Comparison of ENCODE assay signal across 12 cellular contexts in genomic region chr11:15816270-15816871, GRCh38.
A peak's percentile ranks its signal among the peaks of the same experiment; 100 is the strongest.
DNase-seq lines count a peak whose midpoint lies in the region; ATAC-seq and TF ChIP-seq lines count a peak whose summit lies in the region.
"Had no signal": no experiment of that assay in that cellular context is flagged by ENCODE, and none has a peak within 500 bp of the region (broad histone marks: within the 10 kb centered on the region; RNA-seq: fewer than 3 reads in every experiment).

No MANE protein-coding gene starts in this region.

- no peak for TF ChIP-seq CTCF in HFFc6 (IDR thresholded peaks at IDR 0.05)
- no peak for TF ChIP-seq CTCF in PC-9 (conservative IDR thresholded peaks at IDR 0.05)
- no peak for TF ChIP-seq CTCF in A673 (conservative IDR thresholded peaks at IDR 0.05; ENCODE audit: low read depth, low read length)

- H3K27ac ChIP-seq in PC-9 (peak overlapping the region; percentile 100), A673 (ENCODE audit: low read depth, low read length, poor library complexity, severe bottlenecking) (no peak overlapping the region)
- H3K27ac ChIP-seq: cardiac muscle cell had no signal

- H3K9me3 Mint-ChIP-seq in HFFc6: peaks cover 24% of the 10 kb centered on the region

- H3K27me3 Mint-ChIP-seq in HFFc6 (ENCODE audit: insufficient read depth): peaks cover 2% of the 10 kb centered on the region; the same call in 1 of the 2 replicates

- CTCF ChIA-PET in PC-9 (lab: Charles Lee): no interaction called here
- CTCF ChIA-PET in A673 (lab: Charles Lee): no interaction called here

- no peaks in the 10 kb centered on the region for H3K36me3 Mint-ChIP-seq in HFFc6 (ENCODE audit: low read depth)

- H3K36me3 ChIP-seq in PC-9 (ENCODE audit: low read depth): no peaks in the 10 kb centered on the region
- H3K36me3 ChIP-seq in A673 (ENCODE audit: insufficient read depth, low read length, poor library complexity, severe bottlenecking): no peaks in the 10 kb centered on the region
- H3K36me3 ChIP-seq: cardiac muscle cell, tibial nerve had no signal

- peaks cover 37% of the 10 kb centered on the region for H3K4me1 ChIP-seq in PC-9 (replicated peaks; ENCODE audit: insufficient read depth)
- H3K4me1 ChIP-seq in A673 (ENCODE audit: insufficient read depth, low read length, poor library complexity, severe bottlenecking): no peaks in the 10 kb centered on the region

- POLR2A ChIA-PET in PC-9 (lab: Charles Lee; ENCODE audit: unreplicated experiment) (interaction anchor here (0.7 kb wide), 1 partner anchor 1997 kb away, joined by 3 read pairs; no protein-coding TSS in a partner anchor), A673 (lab: Charles Lee; ENCODE audit: low non-redundant PET) (no interaction called here)

- no peak overlapping the region for H3K4me3 Mint-ChIP-seq in HFFc6
- H3K4me3 Mint-ChIP-seq: neural crest cell had no signal

- H3K27ac Mint-ChIP-seq in HFFc6: peak overlapping the region; percentile 58; the same call in 1 of the 2 replicates

- DNase-seq in HFFc6 (peak; percentile 50), PC-9 (peak; percentile 64 to 87), fibroblast of gingiva (ENCODE audit: low read depth) (peak; percentile 88), renal cortical epithelial cell (ENCODE audit: low read depth) (peak; percentile 74), A673 (ENCODE audit: low spot score) (no peak), foreskin melanocyte (no peak), NCI-H345 treated with DMSO at 0.1 percent for 48 hours (lab: John Stamatoyannopoulos, UW; ENCODE audit: unreplicated experiment) (no peak)
- DNase-seq: SW 1271 had no signal

- no peaks in the 10 kb centered on the region for H3K79me2 ChIP-seq in PC-9 (ENCODE audit: low read depth)

- peaks cover 31% of the 10 kb centered on the region; the same call in 1 of the 2 replicates for H3F3A ChIP-seq in PC-9 (ENCODE audit: insufficient read depth, low read depth)

- H3K9me3 ChIP-seq in PC-9 (ENCODE audit: insufficient read depth, low read depth) (no peaks in the 10 kb centered on the region), A673 (ENCODE audit: low read depth, low read length, poor library complexity, severe bottlenecking) (no peaks in the 10 kb centered on the region)

- no peaks in the 10 kb centered on the region; the same call in 1 of the 2 replicates for H3K4me1 Mint-ChIP-seq in HFFc6 (ENCODE audit: low read depth)

- BruUV-seq in PC-9 (replicated peaks; lab: Mats Ljungman, UMichigan) (no TSS peak), A673 (replicated peaks; lab: Mats Ljungman, UMichigan) (no TSS peak)

- H3K4me2 ChIP-seq in PC-9: peak overlapping the region; percentile 68

- no peaks in the 10 kb centered on the region for H3K27me3 ChIP-seq in PC-9 (ENCODE audit: insufficient read depth, low read depth)
- no peaks in the 10 kb centered on the region for H3K27me3 ChIP-seq in A673 (replicated peaks; ENCODE audit: insufficient read depth, low read depth, low read length, poor library complexity)
- H3K27me3 ChIP-seq: cardiac muscle cell, tibial nerve had no signal

- intact Hi-C loops in PC-9 (cut with micrococcal nuclease; ENCODE audit: unreplicated experiment) (loop anchor here (1.0 to 5.0 kb wide), 5 partner anchors 48 to 791 kb away; no protein-coding TSS in a partner anchor), A673 (cut with micrococcal nuclease; ENCODE audit: unreplicated experiment) (no loop called here)

- 0 out of 2 replicates have a peak overlapping the region, but pooled peaks have one; percentile 6 for H3K4me3 ChIP-seq in PC-9
- H3K4me3 ChIP-seq in A673 (ENCODE audit: low read depth, low read length, poor library complexity, severe bottlenecking): no peak overlapping the region
- H3K4me3 ChIP-seq: cardiac muscle cell, tibial nerve had no signal

- ATAC-seq in GM21786 (IDR thresholded peaks at IDR 0.05; ENCODE audit: unreplicated experiment): no peak

- H2AFZ ChIP-seq in PC-9: no peak overlapping the region

- H4K20me1 ChIP-seq in PC-9 (ENCODE audit: insufficient read depth): no peaks in the 10 kb centered on the region

- H3K9me2 ChIP-seq in PC-9 (ENCODE audit: insufficient read depth): no peaks in the 10 kb centered on the region; the same call in 1 of the 2 replicates

Comparison
In these comparisons a context has a peak if more than half of its experiments do, and no peak if none do; other contexts are left out.
1. DNase-seq: peak in HFFc6 (single experiment), PC-9 (2 of 2), fibroblast of gingiva (single experiment) and renal cortical epithelial cell (single experiment); none in A673 (single experiment), foreskin melanocyte (single experiment) and NCI-H345 treated with DMSO at 0.1 percent for 48 hours (single experiment).